In genomic region chr10:71423936-71424335, GRCh38 we compare ENCODE assay signal across 18 cellular contexts. TPM values are rescaled to one million over a fixed set of nuclear protein-coding genes. Genes with fewer than 3 reads are reported as not detected.
DNase-seq lines count a peak whose midpoint lies in the region; ATAC-seq and TF ChIP-seq lines count a peak whose summit lies in the region.
"Had no signal": no experiment of that assay in that cellular context is flagged by ENCODE, and none has a peak within 500 bp of the region (broad histone marks: within the 10 kb centered on the region; RNA-seq: fewer than 3 reads in every experiment).

No MANE protein-coding gene starts in this region.

- H3K27me3 ChIP-seq in endodermal cell (ENCODE audit: control insufficient read depth, insufficient read depth, low read length, poor library complexity, severe bottlenecking), result no peaks in the 10 kb centered on the region
- H3K27me3 ChIP-seq: BLaER1 had no signal

- H3K4me3 Mint-ChIP-seq in endodermal cell, result no peak overlapping the region
- H3K4me3 Mint-ChIP-seq in type B pancreatic cell, result no peak overlapping the region
- H3K4me3 Mint-ChIP-seq: CD4-positive, CD25-positive, alpha-beta regulatory T cell; IgD-negative memory B cell had no signal

- no peak for TF ChIP-seq CTCF in endodermal cell (conservative IDR thresholded peaks at IDR 0.05)
- TF ChIP-seq CTCF in type B pancreatic cell (conservative IDR thresholded peaks at IDR 0.05), result no peak

- H3K9me3 ChIP-seq in SK-N-MC (ENCODE audit: low read depth, low read length) (no peaks in the 10 kb centered on the region), endodermal cell (ENCODE audit: control insufficient read depth, low read length) (no peaks in the 10 kb centered on the region)
- H3K9me3 ChIP-seq: A549, BLaER1 had no signal

- no peak overlapping the region for H3K4me3 ChIP-seq in SK-N-MC
- H3K4me3 ChIP-seq in endodermal cell (ENCODE audit: low read length), result no peak overlapping the region
- H3K4me3 ChIP-seq: A549, BLaER1, GM12878, GM23248 had no signal

- intact Hi-C loops in posterior vena cava (cut with DNase I), result no loop called here

- in situ Hi-C loops in ACHN (cut with HindIII; ENCODE audit: low pct_ligation_motif_present, low pct_unique_long_range_greater_than_20kb, low sequenced_read_pairs), result no loop called here

- H3K36me3 ChIP-seq in SK-N-MC (ENCODE audit: insufficient read depth, low read length) (no peaks in the 10 kb centered on the region), endodermal cell (ENCODE audit: control insufficient read depth, insufficient read depth, low read length) (no peaks in the 10 kb centered on the region)
- H3K36me3 ChIP-seq: BLaER1 had no signal

- H3K9me3 Mint-ChIP-seq in endodermal cell (no peaks in the 10 kb centered on the region), type B pancreatic cell (no peaks in the 10 kb centered on the region)
- H3K9me3 Mint-ChIP-seq: IgD-negative memory B cell had no signal

- H3K27ac Mint-ChIP-seq in endodermal cell, result no peak overlapping the region
- peak overlapping the region; percentile 41 for H3K27ac Mint-ChIP-seq in type B pancreatic cell
- H3K27ac Mint-ChIP-seq: IgD-negative memory B cell had no signal

- H3K36me3 Mint-ChIP-seq in endodermal cell (ENCODE audit: low read depth), result no peaks in the 10 kb centered on the region
- no peaks in the 10 kb centered on the region for H3K36me3 Mint-ChIP-seq in type B pancreatic cell
- H3K36me3 Mint-ChIP-seq: CD4-positive, CD25-positive, alpha-beta regulatory T cell; IgD-negative memory B cell had no signal

- ATAC-seq in HG03097 (IDR thresholded peaks at IDR 0.05; ENCODE audit: low FRiP score, unreplicated experiment) (no peak), GM18519 (IDR thresholded peaks at IDR 0.05; ENCODE audit: low FRiP score, unreplicated experiment) (no peak)
- ATAC-seq: GM12878, HCT116 had no signal

- H3K9ac ChIP-seq in SK-N-MC (ENCODE audit: insufficient read length) (no peak overlapping the region), endodermal cell (ENCODE audit: extremely low read depth, low read length, poor library complexity, severe bottlenecking) (no peak overlapping the region)
- H3K9ac ChIP-seq: BLaER1, GM23248 had no signal

- no peaks in the 10 kb centered on the region for H3K4me1 Mint-ChIP-seq in endodermal cell
- H3K4me1 Mint-ChIP-seq in type B pancreatic cell (ENCODE audit: unreplicated experiment), result peaks cover 9% of the 10 kb centered on the region
- H3K4me1 Mint-ChIP-seq: CD4-positive, CD25-positive, alpha-beta regulatory T cell; IgD-negative memory B cell had no signal

- 91 to 93% methylated on average over 7 to 11 of the region's 11 CpGs for WGBS in endodermal cell (ENCODE audit: insufficient coverage in 1 of 2, insufficient read length in 1 of 2), 2 experiments

- H3K27me3 Mint-ChIP-seq in endodermal cell (ENCODE audit: insufficient read depth), result peaks cover 5% of the 10 kb centered on the region
- H3K27me3 Mint-ChIP-seq in type B pancreatic cell, result peaks cover 21% of the 10 kb centered on the region

- no peaks in the 10 kb centered on the region for H3K4me1 ChIP-seq in endodermal cell (ENCODE audit: control insufficient read depth, insufficient read depth, low read length)
- H3K4me1 ChIP-seq: A549 had no signal

- H3K27ac ChIP-seq in SK-N-MC (peak overlapping the region; percentile 96), endodermal cell (ENCODE audit: low read depth, low read length) (no peak overlapping the region)
- H3K27ac ChIP-seq: A549, BLaER1, GM23248 had no signal

- no peak for DNase-seq in SK-N-MC (ENCODE audit: low read depth, low spot score)
- peak; percentile 22 for DNase-seq in endodermal cell
- peak; percentile 31 for DNase-seq in posterior vena cava (ENCODE audit: low spot score)
- peak; percentile 48 for DNase-seq in type B pancreatic cell (ENCODE audit: extremely low spot score, unreplicated experiment)
- no peak for DNase-seq in ACHN
- DNase-seq in NCI-H524 treated with DMSO at 0.1 percent for 48 hours (lab: John Stamatoyannopoulos, UW), result no peak
- DNase-seq: AML-193; CD4-positive, CD25-positive, alpha-beta regulatory T cell; DMS 273 treated with DMSO at 0.1 percent for 48 hours; DMS79; GM23248 had no signal

RNA-seq across cellular contexts. Expression of gene CDH23, which starts 27.2 kb away (rescaled TPM):
- total RNA-seq in endodermal cell (1 to 10 TPM; 2.1 to 4.2 TPM), posterior vena cava (10 to 100 TPM; 24.5 to 43.0 TPM), type B pancreatic cell (ENCODE audit: low replicate concordance) (7.4 and 9.4 TPM in 2 replicates)
- polyA plus RNA-seq in endodermal cell (2013, experiment 1 of 2), result 9.2 TPM
- polyA plus RNA-seq in endodermal cell (2013, experiment 2 of 2), result 10.8 TPM
- total RNA-seq: GM23248 had no signal
- polyA plus RNA-seq: IgD-negative memory B cell had no signal

Comparison
In these comparisons a context has a peak if more than half of its experiments do, and no peak if none do; other contexts are left out.
1. DNase-seq: peak in endodermal cell (single experiment), posterior vena cava (single experiment) and type B pancreatic cell (single experiment); none in SK-N-MC (single experiment), ACHN (single experiment) and NCI-H524 treated with DMSO at 0.1 percent for 48 hours (single experiment).